In the genomic region with DNA sequence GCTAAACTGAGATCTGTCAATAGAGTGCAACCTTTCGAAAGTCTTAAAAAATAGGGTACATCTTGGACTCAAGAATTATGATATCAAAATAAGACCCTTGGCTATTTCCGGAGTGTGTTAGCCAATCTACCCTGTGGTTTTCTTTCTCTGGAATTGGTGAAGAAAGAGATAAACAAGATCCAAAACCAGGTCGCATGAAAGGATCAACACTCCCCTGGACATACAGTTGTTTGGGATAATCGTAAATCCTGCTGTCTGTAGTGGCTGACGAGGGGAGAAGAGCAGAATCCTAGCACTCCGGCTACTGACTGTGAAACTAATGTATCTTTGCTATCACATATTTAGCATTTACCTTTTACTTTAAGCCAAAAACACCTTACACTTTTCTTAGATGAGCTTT, we compare ENCODE assay signal across 24 cellular contexts. TPM values are rescaled to one million over a fixed set of nuclear protein-coding genes. Genes with fewer than 3 reads are reported as not detected.
DNase-seq lines count a peak whose midpoint lies in the region; ATAC-seq, FAIRE-seq and TF ChIP-seq lines count a peak whose summit lies in the region.
"Had no signal": no experiment of that assay in that cellular context is flagged by ENCODE, and none has a peak within 500 bp of the region (broad histone marks: within the 10 kb centered on the region; RNA-seq: fewer than 3 reads in every experiment).

No MANE protein-coding gene starts in this region.

- H3K36me3 ChIP-seq in astrocyte (ENCODE audit: insufficient read depth, low read length) (peaks cover 22% of the 10 kb centered on the region), thoracic aorta (no peaks in the 10 kb centered on the region), brain microvascular endothelial cell (replicated peaks) (peaks cover 46% of the 10 kb centered on the region), endodermal cell (ENCODE audit: control insufficient read depth, insufficient read depth, low read length) (peaks cover 46% of the 10 kb centered on the region)
- H3K36me3 ChIP-seq: sigmoid colon had no signal

- H3K4me1 ChIP-seq in astrocyte (ENCODE audit: insufficient read depth, low read length) (peaks cover 12% of the 10 kb centered on the region), thoracic aorta (ENCODE audit: control insufficient read depth in 1 of 2, low read depth in 2 of 2) (peaks cover 58 to 87% of the 10 kb centered on the region in 2 donors), endodermal cell (ENCODE audit: control insufficient read depth, insufficient read depth, low read length) (peaks cover 30% of the 10 kb centered on the region)

- H3K9me3 Mint-ChIP-seq in astrocyte (ENCODE audit: unreplicated experiment) (no peaks in the 10 kb centered on the region), nephron progenitor cell (no peaks in the 10 kb centered on the region), endodermal cell (no peaks in the 10 kb centered on the region)

- no peaks in the 10 kb centered on the region for H3K27me3 Mint-ChIP-seq in astrocyte (ENCODE audit: low read depth, unreplicated experiment)
- H3K27me3 Mint-ChIP-seq in nephron progenitor cell (ENCODE audit: low read depth, poor library complexity): no peaks in the 10 kb centered on the region
- H3K27me3 Mint-ChIP-seq in endodermal cell (ENCODE audit: insufficient read depth): no peaks in the 10 kb centered on the region

- no peak overlapping the region for H3K4me2 ChIP-seq in astrocyte (ENCODE audit: low read length)
- H3K4me2 ChIP-seq: KMS-11 had no signal

- no peak overlapping the region for H3K9ac ChIP-seq in astrocyte (ENCODE audit: low read length)
- H3K9ac ChIP-seq in endodermal cell (ENCODE audit: extremely low read depth, low read length, poor library complexity, severe bottlenecking): no peak overlapping the region
- H3K9ac ChIP-seq: BLaER1 treated with 17β-estradiol and CSF1 and Interleukin-3, amounts not matched to agents 10 nM and 100 nM; KMS-11 had no signal

- H3K27ac ChIP-seq in astrocyte (ENCODE audit: low read depth, low read length): no peak overlapping the region
- H3K27ac ChIP-seq in thoracic aorta: peak overlapping the region; percentile 30 to 43
- no peak overlapping the region for H3K27ac ChIP-seq in brain microvascular endothelial cell
- H3K27ac ChIP-seq in endodermal cell (ENCODE audit: low read depth, low read length): no peak overlapping the region
- H3K27ac ChIP-seq: BLaER1 treated with 17β-estradiol and CSF1 and Interleukin-3, amounts not matched to agents 10 nM and 100 nM; KMS-11 had no signal

- no peak for FAIRE-seq in astrocyte (lab: Jason Lieb, UNC)
- FAIRE-seq: A204.1, GM12878, RCC 7860 had no signal

- peaks cover 5% of the 10 kb centered on the region for H3K36me3 Mint-ChIP-seq in astrocyte (ENCODE audit: low read depth, unreplicated experiment)
- peaks cover 17% of the 10 kb centered on the region for H3K36me3 Mint-ChIP-seq in nephron progenitor cell (ENCODE audit: low read depth)
- peaks cover 10% of the 10 kb centered on the region for H3K36me3 Mint-ChIP-seq in endodermal cell (ENCODE audit: low read depth)

- no peak overlapping the region for H3K4me3 ChIP-seq in astrocyte (ENCODE audit: insufficient read depth, low read depth, low read length)
- peak overlapping the region; percentile 29 for H3K4me3 ChIP-seq in thoracic aorta
- no peak overlapping the region for H3K4me3 ChIP-seq in brain microvascular endothelial cell (ENCODE audit: low read depth, low read length)
- no peak overlapping the region for H3K4me3 ChIP-seq in endodermal cell (ENCODE audit: low read length)
- H3K4me3 ChIP-seq: BLaER1 treated with 17β-estradiol and CSF1 and Interleukin-3, amounts not matched to agents 10 nM and 100 nM; GM12878; heart right ventricle; sigmoid colon had no signal

- H3K9me3 ChIP-seq in astrocyte (ENCODE audit: insufficient read depth, low read depth, low read length): no peaks in the 10 kb centered on the region
- H3K9me3 ChIP-seq in thoracic aorta: no peaks in the 10 kb centered on the region
- no peaks in the 10 kb centered on the region for H3K9me3 ChIP-seq in endodermal cell (ENCODE audit: control insufficient read depth, low read length)
- H3K9me3 ChIP-seq: heart right ventricle, sigmoid colon had no signal

- no peak overlapping the region for H2AFZ ChIP-seq in astrocyte (ENCODE audit: low read depth, low read length)

- peaks cover 79% of the 10 kb centered on the region for H3K4me1 Mint-ChIP-seq in astrocyte (ENCODE audit: low read depth, unreplicated experiment)
- H3K4me1 Mint-ChIP-seq in nephron progenitor cell: peaks cover 77% of the 10 kb centered on the region
- peaks cover 66% of the 10 kb centered on the region for H3K4me1 Mint-ChIP-seq in endodermal cell

- 87 to 100% methylated on average over 2 to 6 of the region's 6 CpGs for WGBS in endodermal cell (ENCODE audit: insufficient coverage in 1 of 2, insufficient read length in 1 of 2), 2 experiments

- TF ChIP-seq CTCF in astrocyte (IDR thresholded peaks at IDR 0.05; ENCODE audit: insufficient read depth, low read depth, low read length) (no peak), nephron progenitor cell (IDR thresholded peaks at IDR 0.05) (no peak), thoracic aorta (IDR thresholded peaks at IDR 0.05) (no peak), brain microvascular endothelial cell (IDR thresholded peaks at IDR 0.05; ENCODE audit: low read depth, low read length, missing control alignments) (no peak), endodermal cell (conservative IDR thresholded peaks at IDR 0.05) (no peak)

- peaks cover 98% of the 10 kb centered on the region for H4K20me1 ChIP-seq in astrocyte (ENCODE audit: insufficient read depth, low read length)

- peak overlapping the region; percentile 6 for H3K27ac Mint-ChIP-seq in astrocyte (ENCODE audit: unreplicated experiment)
- H3K27ac Mint-ChIP-seq in nephron progenitor cell: peak overlapping the region; percentile 78
- H3K27ac Mint-ChIP-seq in endodermal cell: no peak overlapping the region

- ATAC-seq in thoracic aorta (ENCODE audit: insufficient number of reproducible peaks, low FRiP score, low read depth): no peak
- ATAC-seq: GM12878, heart right ventricle had no signal

- in situ Hi-C loops in brain microvascular endothelial cell (cut with HindIII; ENCODE audit: low pct_ligation_motif_present, low sequenced_read_pairs): no loop called here
- in situ Hi-C loops in G401 (cut with HindIII; ENCODE audit: low sequenced_read_pairs): no loop called here

- H3K27me3 ChIP-seq in astrocyte (ENCODE audit: insufficient read depth, low read length) (no peaks in the 10 kb centered on the region), thoracic aorta (replicated peaks; ENCODE audit: insufficient read depth) (no peaks in the 10 kb centered on the region), brain microvascular endothelial cell (replicated peaks) (no peaks in the 10 kb centered on the region), endodermal cell (ENCODE audit: control insufficient read depth, insufficient read depth, low read length, poor library complexity, severe bottlenecking) (no peaks in the 10 kb centered on the region)
- H3K27me3 ChIP-seq: BLaER1 treated with 17β-estradiol and CSF1 and Interleukin-3, amounts not matched to agents 10 nM and 100 nM; heart right ventricle; sigmoid colon had no signal

- H3K79me2 ChIP-seq in astrocyte (ENCODE audit: insufficient read depth, low read length): peaks cover 100% of the 10 kb centered on the region

- H3K4me3 Mint-ChIP-seq in astrocyte (ENCODE audit: unreplicated experiment) (no peak overlapping the region), nephron progenitor cell (peak overlapping the region; percentile 6), endodermal cell (no peak overlapping the region)

- DNase-seq in SKM-1 (lab: John Stamatoyannopoulos, UW; ENCODE audit: unreplicated experiment) (peak; percentile 9), SKM-1 treated with dmso at 0.1 percent for 144 hours (lab: John Stamatoyannopoulos, UW; ENCODE audit: unreplicated experiment) (no peak), astrocyte (ENCODE audit: low read depth) (no peak), nephron progenitor cell (peak; percentile 15), thoracic aorta (ENCODE audit: low spot score) (no peak), brain microvascular endothelial cell (no peak), endodermal cell (no peak), G401 (ENCODE audit: low spot score) (no peak)
- DNase-seq: central memory CD4-positive, alpha-beta T cell; DMS 273 treated with DMSO at 0.1 percent for 48 hours; effector memory CD4-positive, alpha-beta T cell; GF-D8; heart right ventricle; mesendoderm; NCI-H1105 treated with DMSO at 0.1 percent for 48 hours; occipital lobe; sigmoid colon; stimulated activated CD4-positive, alpha-beta T cell treated with anti-CD3 and anti-CD28 coated beads, Interleukin-4, amount 100 ng/mL, for 4 hours; T-helper 9 cell had no signal

RNA-seq across cellular contexts. Expression of gene FNDC3B, which starts 30.9 kb away (rescaled TPM):
- 327 and 332 TPM in 2 replicates for total RNA-seq in astrocyte
- total RNA-seq in thoracic aorta: 100 to 1,000 TPM; 113 to 163 TPM
- total RNA-seq in endodermal cell: 100 to 1,000 TPM in 1 of 2 donors, 10 to 100 TPM in 1; 80.6 to 107 TPM
- polyA plus RNA-seq in endodermal cell (2013, experiment 1 of 2): 31.9 TPM
- polyA plus RNA-seq in endodermal cell (2013, experiment 2 of 2): 32.7 TPM
- total RNA-seq in G401 (2014; rRNA removed; shearing (Covaris generic)): 12.7 and 22.9 TPM in 2 replicates

Comparison
In these comparisons a context has a peak if more than half of its experiments do, and no peak if none do; other contexts are left out.
1. DNase-seq: peak in SKM-1 (single experiment) and nephron progenitor cell (single experiment); none in SKM-1 treated with dmso at 0.1 percent for 144 hours (single experiment), astrocyte (single experiment), thoracic aorta (single experiment), brain microvascular endothelial cell (single experiment), endodermal cell (single experiment) and G401 (single experiment).
2. H3K27ac ChIP-seq: peak in thoracic aorta (2 of 2); none in astrocyte (single experiment), brain microvascular endothelial cell (single experiment) and endodermal cell (single experiment).